9 cellular contexts compared by ENCODE assay signal in genomic region chr1:2176615-2177014, GRCh38.
"Had no signal": no experiment of that assay in that cellular context is flagged by ENCODE, and none has a peak within 500 bp of the region (broad histone marks: within the 10 kb centered on the region; RNA-seq: fewer than 3 reads in every experiment).

No MANE protein-coding gene starts in this region.

- H3K4me1 ChIP-seq: HAP-1 had no signal

- H3K4me3 ChIP-seq: GM23338, HAP-1 had no signal

- DNase-seq: H7, IMR-90, Karpas-422, KBM-7 had no signal

- H3K27ac ChIP-seq: KMS-11 had no signal

- FAIRE-seq: HTR-8/SVneo had no signal

- H2AFZ ChIP-seq: GM23338 had no signal

- ATAC-seq: GM23338, HCT116 had no signal

- H3K9ac ChIP-seq: KMS-11 had no signal

- H3K4me2 ChIP-seq: GM23338, KMS-11 had no signal

- H3K9me3 ChIP-seq: HAP-1 had no signal
